ENCODE assay signal across 12 cellular contexts in genomic region chr10:43027331-43027955, GRCh38.
"Had no signal": no experiment of that assay in that cellular context is flagged by ENCODE, and none has a peak within 500 bp of the region (broad histone marks: within the 10 kb centered on the region; RNA-seq: fewer than 3 reads in every experiment).

No MANE protein-coding gene starts in this region.

- H3K27ac Mint-ChIP-seq: activated CD4-positive, alpha-beta T cell treated with anti-CD3 and anti-CD28 coated beads, Interleukin-2, amount 10 ng/mL, durations not matched to agents 7 days and 5 days; activated naive CD8-positive, alpha-beta T cell treated with anti-CD3 and anti-CD28 coated beads, Interleukin-2, amount 10 ng/mL, durations not matched to agents 7 days and 5 days; dendritic cell treated with granulocyte-macrophage colony-stimulating factor and Interleukin-4, amounts not matched to agents 40 ng/mL and 50 ng/mL, for 4 days; effector memory CD8-positive, alpha-beta T cell; T-helper 2 cell treated with Interferon-gamma antibody and Interleukin-4, amounts not matched to agents 5 μg/mL and 100 μg/mL, for 36 hours had no signal

- H3K4me1 Mint-ChIP-seq: activated CD4-positive, alpha-beta T cell treated with anti-CD3 and anti-CD28 coated beads, Interleukin-2, amount 10 ng/mL, durations not matched to agents 7 days and 5 days; activated naive CD8-positive, alpha-beta T cell treated with anti-CD3 and anti-CD28 coated beads, Interleukin-2, amount 10 ng/mL, durations not matched to agents 7 days and 5 days; stimulated activated naive CD8-positive, alpha-beta T cell treated with anti-CD3 and anti-CD28 coated beads, Interleukin-15, amount 100 ng/mL, for 72 hours had no signal

- H3K36me3 Mint-ChIP-seq: activated naive CD8-positive, alpha-beta T cell treated with anti-CD3 and anti-CD28 coated beads, Interleukin-2, amount 10 ng/mL, durations not matched to agents 7 days and 5 days had no signal

- H3K27ac ChIP-seq: brain microvascular endothelial cell, gastrocnemius medialis, sigmoid colon, testis, upper lobe of left lung had no signal

- H3K27me3 ChIP-seq: gastrocnemius medialis, sigmoid colon, testis, upper lobe of left lung had no signal

- DNase-seq: activated CD4-positive, alpha-beta T cell treated with anti-CD3 and anti-CD28 coated beads, Interleukin-2, amount 10 ng/mL, durations not matched to agents 7 days and 5 days; activated naive CD8-positive, alpha-beta T cell treated with anti-CD3 and anti-CD28 coated beads, Interleukin-2, amount 10 ng/mL, durations not matched to agents 7 days and 5 days; brain microvascular endothelial cell; effector memory CD8-positive, alpha-beta T cell; gastrocnemius medialis; sigmoid colon; stimulated activated CD4-positive, alpha-beta T cell treated with anti-CD3 and anti-CD28 coated beads, Interleukin-1b, Interleukin-23, amount 100 ng/mL, for 48 hours; stimulated activated naive CD8-positive, alpha-beta T cell treated with anti-CD3 and anti-CD28 coated beads, Interleukin-15, amount 100 ng/mL, for 72 hours; testis had no signal

- H3K4me3 ChIP-seq: gastrocnemius medialis, sigmoid colon, testis, upper lobe of left lung had no signal

- H3K36me3 ChIP-seq: brain microvascular endothelial cell, gastrocnemius medialis, sigmoid colon, upper lobe of left lung had no signal

- H3K9me3 Mint-ChIP-seq: effector memory CD8-positive, alpha-beta T cell had no signal

- H3K4me3 Mint-ChIP-seq: activated CD4-positive, alpha-beta T cell treated with anti-CD3 and anti-CD28 coated beads, Interleukin-2, amount 10 ng/mL, durations not matched to agents 7 days and 5 days; activated naive CD8-positive, alpha-beta T cell treated with anti-CD3 and anti-CD28 coated beads, Interleukin-2, amount 10 ng/mL, durations not matched to agents 7 days and 5 days; dendritic cell treated with granulocyte-macrophage colony-stimulating factor and Interleukin-4, amounts not matched to agents 40 ng/mL and 50 ng/mL, for 4 days; effector memory CD8-positive, alpha-beta T cell; stimulated activated naive CD8-positive, alpha-beta T cell treated with anti-CD3 and anti-CD28 coated beads, Interleukin-15, amount 100 ng/mL, for 72 hours; T-helper 2 cell treated with Interferon-gamma antibody and Interleukin-4, amounts not matched to agents 5 μg/mL and 100 μg/mL, for 36 hours had no signal

- H3K9me3 ChIP-seq: gastrocnemius medialis, testis had no signal

- ATAC-seq: effector memory CD8-positive, alpha-beta T cell; gastrocnemius medialis; stimulated activated naive CD8-positive, alpha-beta T cell treated with anti-CD3 and anti-CD28 coated beads, Interleukin-15, amount 100 ng/mL, for 72 hours had no signal

- H3K27me3 Mint-ChIP-seq: activated CD4-positive, alpha-beta T cell treated with anti-CD3 and anti-CD28 coated beads, Interleukin-2, amount 10 ng/mL, durations not matched to agents 7 days and 5 days; dendritic cell treated with granulocyte-macrophage colony-stimulating factor and Interleukin-4, amounts not matched to agents 40 ng/mL and 50 ng/mL, for 4 days had no signal

- H3K4me1 ChIP-seq: gastrocnemius medialis, sigmoid colon, testis, upper lobe of left lung had no signal
